ENCODE assay signal across 24 cellular contexts in the genomic region with DNA sequence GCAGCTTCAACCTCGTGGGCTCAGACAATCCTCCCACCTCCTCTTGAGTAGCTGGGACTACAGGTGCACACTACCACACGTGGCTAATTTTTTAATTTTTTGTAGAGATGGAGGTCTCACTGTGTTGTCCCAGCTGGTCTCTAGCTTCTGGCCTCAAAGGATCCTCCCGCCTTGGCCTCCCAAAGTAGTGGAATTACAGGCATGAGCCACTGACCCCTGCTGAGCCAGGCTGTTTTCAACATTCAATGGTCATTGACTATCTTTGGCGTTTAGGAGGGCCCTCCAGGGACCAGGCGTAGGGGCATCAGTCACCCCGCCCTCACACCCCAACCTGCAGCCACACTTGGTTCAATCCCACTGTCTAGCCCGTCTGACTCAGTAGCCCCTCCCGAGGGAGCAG. TPM values are rescaled to one million over a fixed set of nuclear protein-coding genes. Genes with fewer than 3 reads are reported as not detected.
"Had no signal": no experiment of that assay in that cellular context is flagged by ENCODE, and none has a peak within 500 bp of the region (broad histone marks: within the 10 kb centered on the region; RNA-seq: fewer than 3 reads in every experiment).

No MANE protein-coding gene starts in this region.

- H3K36me3 ChIP-seq: breast epithelium, Peyer's patch had no signal

- H3K36me3 Mint-ChIP-seq: activated naive CD4-positive, alpha-beta T cell treated with anti-CD3 and anti-CD28 coated beads, Interleukin-2, amount 50 U/mL, for 24 hours had no signal

- H3K9me3 Mint-ChIP-seq: activated B cell treated with CpG ODN at 0.5 μM for 24 hours; activated CD8-positive, alpha-beta T cell treated with anti-CD3 and anti-CD28 coated beads for 36 hours; activated naive CD4-positive, alpha-beta T cell treated with anti-CD3 and anti-CD28 coated beads, Interleukin-2, amount 50 U/mL, for 24 hours; activated T-cell treated with anti-CD3 and anti-CD28 coated beads, Interleukin-2, amount 50 U/mL, for 4 hours; activated T-helper 17 cell treated with anti-CD3 and anti-CD28 coated beads, Interleukin-2, amount 50 U/mL, for 72 hours; T-helper 1 cell treated with Interleukin-12 subunit alpha and Interleukin-12 subunit beta and Interleukin-4 antibody, amounts not matched to agents 30 μg/mL and 1 μg/mL, for 36 hours had no signal

- H3K4me3 ChIP-seq: breast epithelium, Peyer's patch, SJSA1 had no signal

- ATAC-seq: activated CD8-positive, alpha-beta T cell treated with anti-CD3 and anti-CD28 coated beads for 36 hours; activated T-cell treated with anti-CD3 and anti-CD28 coated beads, Interleukin-2, amount 50 U/mL, for 4 hours; activated T-helper 17 cell treated with anti-CD3 and anti-CD28 coated beads, Interleukin-2, amount 50 U/mL, for 72 hours had no signal

- H3K4me3 Mint-ChIP-seq: activated B cell treated with CpG ODN at 0.5 μM for 24 hours; activated CD8-positive, alpha-beta T cell treated with anti-CD3 and anti-CD28 coated beads for 36 hours; activated naive CD4-positive, alpha-beta T cell treated with anti-CD3 and anti-CD28 coated beads, Interleukin-2, amount 50 U/mL, for 24 hours; activated T-cell treated with anti-CD3 and anti-CD28 coated beads, Interleukin-2, amount 50 U/mL, for 4 hours; activated T-helper 17 cell treated with anti-CD3 and anti-CD28 coated beads, Interleukin-2, amount 50 U/mL, for 72 hours; T-helper 1 cell treated with Interleukin-12 subunit alpha and Interleukin-12 subunit beta and Interleukin-4 antibody, amounts not matched to agents 30 μg/mL and 1 μg/mL, for 36 hours had no signal

- H3K27me3 ChIP-seq: breast epithelium, Peyer's patch, SJSA1 had no signal

- H3K4me1 Mint-ChIP-seq: activated T-helper 17 cell treated with anti-CD3 and anti-CD28 coated beads, Interleukin-2, amount 50 U/mL, for 72 hours had no signal

- H3K27me3 Mint-ChIP-seq: activated B cell treated with CpG ODN at 0.5 μM for 24 hours; activated CD8-positive, alpha-beta T cell treated with anti-CD3 and anti-CD28 coated beads for 36 hours; activated naive CD4-positive, alpha-beta T cell treated with anti-CD3 and anti-CD28 coated beads, Interleukin-2, amount 50 U/mL, for 24 hours; activated T-helper 17 cell treated with anti-CD3 and anti-CD28 coated beads, Interleukin-2, amount 50 U/mL, for 72 hours had no signal

- DNase-seq: activated B cell treated with CpG ODN at 0.5 μM for 24 hours; activated CD4-positive, alpha-beta T cell treated with anti-CD3 and anti-CD28 coated beads for 1 hour; activated CD4-positive, alpha-beta T cell treated with anti-CD3 and anti-CD28 coated beads, Interleukin-2, amount 50 U/mL, for 1 hour; activated CD8-positive, alpha-beta T cell treated with anti-CD3 and anti-CD28 coated beads for 36 hours; activated naive CD4-positive, alpha-beta T cell; activated T-cell treated with anti-CD3 and anti-CD28 coated beads, Interleukin-2, amount 50 U/mL, for 4 hours; aorta; caudate nucleus; Kasumi-1; KBM-7; NCI-H1048; NCI-H146; NCI-H187 treated with DMSO at 0.1 percent for 48 hours; NCI-H2081 treated with DMSO at 0.1 percent for 48 hours; NCI-H446; NCI-H524; Peyer's patch; SHP77 had no signal

- H3K4me1 ChIP-seq: breast epithelium, Peyer's patch had no signal

- H3K27ac ChIP-seq: breast epithelium, Peyer's patch, SJSA1 had no signal

- H3K9me3 ChIP-seq: breast epithelium, Peyer's patch, SJSA1 had no signal

- H3K27ac Mint-ChIP-seq: activated B cell treated with CpG ODN at 0.5 μM for 24 hours; activated naive CD4-positive, alpha-beta T cell treated with anti-CD3 and anti-CD28 coated beads, Interleukin-2, amount 50 U/mL, for 24 hours; activated T-helper 17 cell treated with anti-CD3 and anti-CD28 coated beads, Interleukin-2, amount 50 U/mL, for 72 hours; T-helper 1 cell treated with Interleukin-12 subunit alpha and Interleukin-12 subunit beta and Interleukin-4 antibody, amounts not matched to agents 30 μg/mL and 1 μg/mL, for 36 hours had no signal

RNA-seq across cellular contexts. Expression of gene TUBA3E, which starts 11.0 kb away (rescaled TPM):
- total RNA-seq: activated B cell treated with CpG ODN at 0.5 μM for 24 hours; activated CD8-positive, alpha-beta T cell treated with anti-CD3 and anti-CD28 coated beads for 36 hours; activated T-cell treated with anti-CD3 and anti-CD28 coated beads, Interleukin-2, amount 50 U/mL, for 4 hours; activated T-helper 17 cell treated with anti-CD3 and anti-CD28 coated beads, Interleukin-2, amount 50 U/mL, for 72 hours; aorta; breast epithelium; cerebellum; Peyer's patch; SJSA1 had no signal

RNA-seq across cellular contexts. Expression of gene POTEF, which starts 58.2 kb away (rescaled TPM):
- total RNA-seq: activated B cell treated with CpG ODN at 0.5 μM for 24 hours; activated CD8-positive, alpha-beta T cell treated with anti-CD3 and anti-CD28 coated beads for 36 hours; activated T-cell treated with anti-CD3 and anti-CD28 coated beads, Interleukin-2, amount 50 U/mL, for 4 hours; activated T-helper 17 cell treated with anti-CD3 and anti-CD28 coated beads, Interleukin-2, amount 50 U/mL, for 72 hours; SJSA1 had no signal
- polyA plus RNA-seq: aorta had no signal
